In genomic region chr14:63091394-63091996, GRCh38 we compare ENCODE assay signal across 24 cellular contexts. TPM values are rescaled to one million over a fixed set of nuclear protein-coding genes. Genes with fewer than 3 reads are reported as not detected.
"Had no signal": no experiment of that assay in that cellular context is flagged by ENCODE, and none has a peak within 500 bp of the region (broad histone marks: within the 10 kb centered on the region; RNA-seq: fewer than 3 reads in every experiment).

No MANE protein-coding gene starts in this region.

- H3K9me3 ChIP-seq: adrenal gland, gastroesophageal sphincter, heart right ventricle, mucosa of descending colon, pancreas, sigmoid colon, spleen, thyroid gland had no signal

- H3K27me3 ChIP-seq: adrenal gland, gastroesophageal sphincter, pancreas, sigmoid colon, spleen, thyroid gland had no signal

- H3K36me3 ChIP-seq: adrenal gland, gastroesophageal sphincter, heart right ventricle, pancreas, sigmoid colon, spleen, thyroid gland had no signal

- ATAC-seq: activated CD8-positive, alpha-beta T cell treated with anti-CD3 and anti-CD28 coated beads, Interleukin-2, amount 10 ng/mL, durations not matched to agents 7 days and 5 days; activated naive CD4-positive, alpha-beta T cell treated with anti-CD3 and anti-CD28 coated beads, Interleukin-2, amount 50 U/mL, for 72 hours; activated T-cell treated with anti-CD3 and anti-CD28 coated beads, Interleukin-2, amount 50 U/mL, for 72 hours; esophagus mucosa; gastroesophageal sphincter; heart right ventricle; left ventricle myocardium superior; mucosa of descending colon; pancreas; stimulated activated naive B cell treated with anti-CD40 and anti-IgM and Interleukin-4, amounts not matched to agents 10 μg/mL and 1 μg/mL and 100 μg/mL, for 72 hours had no signal

- H3K4me3 ChIP-seq: adrenal gland, gastroesophageal sphincter, heart right ventricle, mucosa of descending colon, pancreas, sigmoid colon, spleen, thyroid gland had no signal

- H3K36me3 Mint-ChIP-seq: activated naive CD4-positive, alpha-beta T cell treated with anti-CD3 and anti-CD28 coated beads, Interleukin-2, amount 50 U/mL, for 72 hours; naive B cell; stimulated activated naive B cell treated with anti-CD40 and anti-IgM and Interleukin-4, amounts not matched to agents 10 μg/mL and 1 μg/mL and 100 μg/mL, for 72 hours had no signal

- H3K4me1 Mint-ChIP-seq: naive B cell; stimulated activated naive B cell treated with anti-CD40 and anti-IgM and Interleukin-4, amounts not matched to agents 10 μg/mL and 1 μg/mL and 100 μg/mL, for 72 hours had no signal

- H3K4me1 ChIP-seq: adrenal gland, gastroesophageal sphincter, heart right ventricle, pancreas, sigmoid colon, spleen, thyroid gland had no signal

- H3K9me3 Mint-ChIP-seq: activated naive CD4-positive, alpha-beta T cell treated with anti-CD3 and anti-CD28 coated beads, Interleukin-2, amount 50 U/mL, for 72 hours; activated T-cell treated with anti-CD3 and anti-CD28 coated beads, Interleukin-2, amount 50 U/mL, for 72 hours; T-helper 2 cell treated with Interferon-gamma antibody and Interleukin-4, amounts not matched to agents 5 μg/mL and 100 μg/mL, for 36 hours had no signal

- H3K27ac Mint-ChIP-seq: activated CD8-positive, alpha-beta T cell treated with anti-CD3 and anti-CD28 coated beads, Interleukin-2, amount 10 ng/mL, durations not matched to agents 7 days and 5 days; activated naive CD4-positive, alpha-beta T cell treated with anti-CD3 and anti-CD28 coated beads, Interleukin-2, amount 50 U/mL, for 72 hours; activated T-cell treated with anti-CD3 and anti-CD28 coated beads, Interleukin-2, amount 50 U/mL, for 72 hours; naive B cell; stimulated activated naive B cell treated with anti-CD40 and anti-IgM and Interleukin-4, amounts not matched to agents 10 μg/mL and 1 μg/mL and 100 μg/mL, for 72 hours; T-helper 2 cell treated with Interferon-gamma antibody and Interleukin-4, amounts not matched to agents 5 μg/mL and 100 μg/mL, for 36 hours had no signal

- H3K27ac ChIP-seq: adrenal gland, gastroesophageal sphincter, heart right ventricle, pancreas, sigmoid colon, spleen, thyroid gland had no signal

- H3K27me3 Mint-ChIP-seq: naive B cell; stimulated activated naive B cell treated with anti-CD40 and anti-IgM and Interleukin-4, amounts not matched to agents 10 μg/mL and 1 μg/mL and 100 μg/mL, for 72 hours had no signal

- H3K4me3 Mint-ChIP-seq: activated CD8-positive, alpha-beta T cell treated with anti-CD3 and anti-CD28 coated beads, Interleukin-2, amount 10 ng/mL, durations not matched to agents 7 days and 5 days; activated T-cell treated with anti-CD3 and anti-CD28 coated beads, Interleukin-2, amount 50 U/mL, for 72 hours; naive B cell; stimulated activated naive B cell treated with anti-CD40 and anti-IgM and Interleukin-4, amounts not matched to agents 10 μg/mL and 1 μg/mL and 100 μg/mL, for 72 hours; T-helper 2 cell treated with Interferon-gamma antibody and Interleukin-4, amounts not matched to agents 5 μg/mL and 100 μg/mL, for 36 hours had no signal

- DNase-seq: activated CD4-positive, alpha-beta T cell treated with anti-CD3 and anti-CD28 coated beads for 48 hours; activated CD4-positive, CD25-positive, alpha-beta regulatory T cell; activated CD8-positive, alpha-beta memory T cell treated with anti-CD3 and anti-CD28 coated beads, Interleukin-2, amount 50 U/mL, for 4 hours; activated CD8-positive, alpha-beta T cell treated with anti-CD3 and anti-CD28 coated beads, Interleukin-2, amount 10 ng/mL, durations not matched to agents 7 days and 5 days; activated gamma-delta T cell treated with Interleukin-2 at 50 U/mL for 16 hours; activated T-cell treated with anti-CD3 and anti-CD28 coated beads, Interleukin-2, amount 50 U/mL, for 72 hours; adrenal gland; effector CD4-positive, alpha-beta T cell; heart right ventricle; left ventricle myocardium superior; mucosa of descending colon; naive B cell; pancreas; sigmoid colon; spleen; stimulated activated naive B cell treated with anti-CD40 and anti-IgM and Interleukin-4, amounts not matched to agents 10 μg/mL and 1 μg/mL and 100 μg/mL, for 72 hours; thyroid gland had no signal

- FAIRE-seq: bronchial epithelial cell, pancreas, TTC549 had no signal

RNA-seq across cellular contexts. Expression of gene KCNH5, which starts 46.2 kb away (rescaled TPM):
- total RNA-seq: activated CD8-positive, alpha-beta T cell treated with anti-CD3 and anti-CD28 coated beads, Interleukin-2, amount 10 ng/mL, durations not matched to agents 7 days and 5 days; activated naive CD4-positive, alpha-beta T cell treated with anti-CD3 and anti-CD28 coated beads, Interleukin-2, amount 50 U/mL, for 72 hours; activated T-cell treated with anti-CD3 and anti-CD28 coated beads, Interleukin-2, amount 50 U/mL, for 72 hours; esophagus mucosa; pancreas; subcutaneous adipose tissue; thyroid gland had no signal
- polyA plus RNA-seq: heart right ventricle, pancreas had no signal
